Comparison of ENCODE assay signal across 8 cellular contexts in genomic region chr9:83849895-83850294, GRCh38.
DNase-seq lines count a peak whose midpoint lies in the region; ATAC-seq and TF ChIP-seq lines count a peak whose summit lies in the region.
"Not testable (repeated sequence)": the region's sequence is repeated elsewhere in the genome, so short reads cannot be mapped to it uniquely, and the experiment has no call there.

No MANE protein-coding gene starts in this region.

- not testable (repeated sequence) for H3K4me3 Mint-ChIP-seq in memory B cell

- H3K9me3 Mint-ChIP-seq in memory B cell = not testable (repeated sequence)

- not testable (repeated sequence) for TF ChIP-seq CTCF in GM06990 (IDR thresholded peaks at IDR 0.05; ENCODE audit: insufficient read depth, low read length, poor library complexity, severe bottlenecking)

- in situ Hi-C loops in KBM-7 (cut with MboI; ENCODE audit: low pct_unique_long_range_greater_than_20kb, low sequenced_read_pairs) = not testable (repeated sequence)

- peak overlapping the region; percentile 76 for H3K27ac Mint-ChIP-seq in memory B cell

- DNase-seq in GM06990 (ENCODE audit: extremely low read depth, insufficient read length) (peak; percentile 9), KBM-7 (peak; percentile 19)
- not testable (repeated sequence) for DNase-seq in memory B cell (ENCODE audit: low spot score in 2 of 2)

- ATAC-seq in GM18502 (IDR thresholded peaks at IDR 0.05; ENCODE audit: poor library complexity, unreplicated experiment) (peak; percentile 93), GM19043 (IDR thresholded peaks at IDR 0.05; ENCODE audit: low read depth, unreplicated experiment) (peak; percentile 68), GM21390 (IDR thresholded peaks at IDR 0.05; ENCODE audit: unreplicated experiment) (peak; percentile 60), GM21825 (IDR thresholded peaks at IDR 0.05; ENCODE audit: unreplicated experiment) (peak; percentile 57), HG02981 (IDR thresholded peaks at IDR 0.05; ENCODE audit: unreplicated experiment) (peak; percentile 75), memory B cell (ENCODE audit: low read depth) (peak; percentile 95)

- not testable (repeated sequence) for H3K36me3 ChIP-seq in GM06990 (ENCODE audit: control insufficient read depth, insufficient read depth, low read length)

- not testable (repeated sequence) for H3K4me1 Mint-ChIP-seq in memory B cell

- H3K36me3 Mint-ChIP-seq in memory B cell = not testable (repeated sequence)

- H3K27me3 ChIP-seq in GM06990 (replicated peaks; ENCODE audit: control insufficient read depth, insufficient read depth, low read length) = not testable (repeated sequence)

- not testable (repeated sequence) for H3K27me3 Mint-ChIP-seq in memory B cell

- not testable (repeated sequence) for H3K4me3 ChIP-seq in GM06990 (replicated peaks; ENCODE audit: low read depth, low read length)
